In the genomic region with DNA sequence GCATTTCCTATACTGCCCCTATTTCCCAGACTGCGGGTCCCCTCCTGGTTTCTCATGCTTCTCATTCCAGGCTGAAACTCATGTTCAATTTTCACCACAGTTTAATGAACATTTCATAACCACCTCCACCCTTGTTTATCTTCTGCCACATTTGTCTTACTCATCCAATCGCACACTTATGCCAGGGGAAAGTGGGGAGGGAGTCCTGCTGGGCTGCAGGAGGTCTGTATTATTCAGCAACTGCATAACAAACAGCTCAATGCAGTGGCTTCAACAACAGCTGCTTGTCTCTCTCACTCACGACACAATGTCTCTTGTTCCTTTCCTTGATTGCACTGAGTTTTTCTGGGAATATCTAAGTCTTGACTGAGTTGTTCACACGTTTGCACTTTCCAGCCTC, we compare ENCODE assay signal across 19 cellular contexts.
DNase-seq lines count a peak whose midpoint lies in the region; ATAC-seq and TF ChIP-seq lines count a peak whose summit lies in the region.
"Had no signal": no experiment of that assay in that cellular context is flagged by ENCODE, and none has a peak within 500 bp of the region (broad histone marks: within the 10 kb centered on the region; RNA-seq: fewer than 3 reads in every experiment).

No MANE protein-coding gene starts in this region.

- no peak overlapping the region for H4K5ac ChIP-seq in H9 (ENCODE audit: insufficient read length, low read depth, low read length)

- H3K56ac ChIP-seq in H9 (ENCODE audit: insufficient read length, low read depth, low read length), result no peak overlapping the region

- no CpG with 5 or more reads among the region's 4 CpGs for WGBS in H9 (ENCODE audit: extremely low coverage, insufficient read length, low lambda C conversion rate)

- H3K9me3 ChIP-seq in H9 (ENCODE audit: control insufficient read depth, low read depth, low read length) (no peaks in the 10 kb centered on the region), NT2/D1 (ENCODE audit: insufficient read depth, low read length) (no peaks in the 10 kb centered on the region), iPS-18a (ENCODE audit: control insufficient read depth, low read depth, low read length) (peaks cover 8% of the 10 kb centered on the region)
- H3K9me3 ChIP-seq: BE2C had no signal

- H3K4me2 ChIP-seq in H9 (ENCODE audit: insufficient read depth, insufficient read length, low read length), result peak overlapping the region; percentile 79

- H3K14ac ChIP-seq in H9 (ENCODE audit: insufficient read depth, low read length), result no peak overlapping the region

- H2AK5ac ChIP-seq in H9 (ENCODE audit: insufficient read length, low read length), result no peak overlapping the region

- H3T11ph ChIP-seq in H9 (ENCODE audit: low read length), result no peak overlapping the region

- H3K9ac ChIP-seq in H9 (ENCODE audit: extremely low read depth, insufficient read length, low read length) (no peak overlapping the region), NT2/D1 (ENCODE audit: insufficient read length, low read depth) (no peak overlapping the region), iPS-18a (ENCODE audit: low read length) (no peak overlapping the region)

- H2BK12ac ChIP-seq in H9 (ENCODE audit: insufficient read length, low read depth, low read length), result no peak overlapping the region

- TF ChIP-seq CTCF in H9 (conservative IDR thresholded peaks at IDR 0.05), result no peak

- peaks cover 3% of the 10 kb centered on the region for H4K20me1 ChIP-seq in H9 (ENCODE audit: control insufficient read depth, insufficient read depth, insufficient read length)

- no peak overlapping the region for H3K4me3 ChIP-seq in NT2/D1 (ENCODE audit: insufficient read length, low read depth)
- H3K4me3 ChIP-seq in iPS-18a (ENCODE audit: low read length), result peak overlapping the region; percentile 11

- H3K27ac ChIP-seq in H9 (ENCODE audit: insufficient read length, low read depth, low read length), result peak overlapping the region; percentile 78
- H3K27ac ChIP-seq in iPS-18a (ENCODE audit: low read length), result no peak overlapping the region
- H3K27ac ChIP-seq: HL-60 had no signal

- H3K9me3 Mint-ChIP-seq in H9, result peaks cover 22 to 24% of the 10 kb centered on the region in 2 experiments

- H2BK120ac ChIP-seq in H9 (ENCODE audit: low read depth, low read length, poor library complexity, severe bottlenecking), result no peak overlapping the region

- no peak overlapping the region for H4K8ac ChIP-seq in H9 (replicated peaks; ENCODE audit: insufficient read length, low read depth, low read length)

- H3K36me3 Mint-ChIP-seq in H9 (ENCODE audit: insufficient read depth in 1 of 3, low read depth in 3 of 3), result peaks cover 8 to 26% (median 14%) of the 10 kb centered on the region in 3 experiments
- H3K36me3 Mint-ChIP-seq: CD4-positive, alpha-beta memory T cell had no signal

- no peaks in the 10 kb centered on the region for H3K79me1 ChIP-seq in H9 (ENCODE audit: insufficient read depth, low read depth, low read length, poor library complexity, severe bottlenecking)

- no peaks in the 10 kb centered on the region for H3K27me3 ChIP-seq in H9 (ENCODE audit: insufficient read depth, low read length)
- no peaks in the 10 kb centered on the region for H3K27me3 ChIP-seq in NT2/D1 (ENCODE audit: insufficient read depth, insufficient read length)
- no peaks in the 10 kb centered on the region for H3K27me3 ChIP-seq in iPS-18a (ENCODE audit: control insufficient read depth, insufficient read depth, low read length)
- H3K27me3 ChIP-seq: BE2C had no signal

- H3K18ac ChIP-seq in H9 (ENCODE audit: insufficient read length, low read depth, low read length), result no peak overlapping the region

- DNase-seq in H9 (peak; percentile 35), NT2/D1 (ENCODE audit: low read depth, low spot score) (peak; percentile 15), superior temporal gyrus (ENCODE audit: extremely low spot score) (peak; percentile 34), NCI-H187 (lab: John Stamatoyannopoulos, UW) (no peak), T-helper 2 cell (no peak)
- DNase-seq: BE2C; CD4-positive, alpha-beta memory T cell; DMS79; KBM-7; NCI-H1092; NCI-H146; NCI-H524 treated with DMSO at 0.1 percent for 48 hours; SHP77; T-helper 1 cell had no signal

- no peak overlapping the region for H3K4ac ChIP-seq in H9 (ENCODE audit: low read depth, low read length)

- no peak overlapping the region for H4K91ac ChIP-seq in H9 (ENCODE audit: insufficient read length, low read depth, low read length)

- peak overlapping the region; percentile 5 to 27; a peak in 3 of 5 replicates for H3K4me3 Mint-ChIP-seq in H9
- H3K4me3 Mint-ChIP-seq: CD4-positive, alpha-beta memory T cell had no signal

- no peak overlapping the region for H2BK15ac ChIP-seq in H9 (ENCODE audit: low read depth, low read length)

- H3K23me2 ChIP-seq in H9 (ENCODE audit: insufficient read length, low read depth, low read length, poor library complexity, severe bottlenecking), result no peaks in the 10 kb centered on the region

- peaks cover 37 to 45% of the 10 kb centered on the region in 2 experiments for H3K4me1 Mint-ChIP-seq in H9
- H3K4me1 Mint-ChIP-seq: CD4-positive, alpha-beta memory T cell had no signal

- no peak overlapping the region for H2BK20ac ChIP-seq in H9 (ENCODE audit: low read depth, low read length, poor library complexity, severe bottlenecking)

- H2BK5ac ChIP-seq in H9 (ENCODE audit: insufficient read length, low read length), result no peak overlapping the region

- H3K27ac Mint-ChIP-seq in H9, result peak overlapping the region in 2 of 3 experiments; percentile 7 to 62; a peak in 4 of 7 replicates
- H3K27ac Mint-ChIP-seq: CD4-positive, alpha-beta memory T cell had no signal

- no peaks in the 10 kb centered on the region for H3K79me2 ChIP-seq in H9 (ENCODE audit: insufficient read depth, low read length)

- H3K4me1 ChIP-seq in H9 (ENCODE audit: insufficient read depth, low read length) (peaks cover 10% of the 10 kb centered on the region), NT2/D1 (ENCODE audit: insufficient read depth, insufficient read length) (no peaks in the 10 kb centered on the region), iPS-18a (ENCODE audit: control insufficient read depth, low read depth, low read length) (peaks cover 24% of the 10 kb centered on the region)
- H3K4me1 ChIP-seq: BE2C had no signal

- peaks cover 8% of the 10 kb centered on the region for H3K27me3 Mint-ChIP-seq in H9 (ENCODE audit: low read depth)

- ATAC-seq in HG03108 (IDR thresholded peaks at IDR 0.05; ENCODE audit: unreplicated experiment) (no peak), HG02588 (IDR thresholded peaks at IDR 0.05; ENCODE audit: unreplicated experiment) (no peak)
- ATAC-seq: SK-N-SH treated with all-trans-retinoic acid at 6 μM for 48 hours had no signal

- no peak overlapping the region for H3K23ac ChIP-seq in H9 (ENCODE audit: insufficient read length, low read depth, low read length)

- H2AFZ ChIP-seq in H9 (ENCODE audit: low read length), result no peak overlapping the region

- H3K36me3 ChIP-seq in NT2/D1 (ENCODE audit: insufficient read depth, insufficient read length, low read length), result no peaks in the 10 kb centered on the region
- H3K36me3 ChIP-seq in iPS-18a (ENCODE audit: control insufficient read depth, low read depth, low read length), result no peaks in the 10 kb centered on the region
- H3K36me3 ChIP-seq: BE2C had no signal

Comparison
In these comparisons a context has a peak if more than half of its experiments do, and no peak if none do; other contexts are left out.
1. DNase-seq: peak in H9 (single experiment), NT2/D1 (single experiment) and superior temporal gyrus (single experiment); none in NCI-H187 (0 of 2) and T-helper 2 cell (0 of 5).